ENCODE assay signal across 9 cellular contexts in genomic region chr13:98141938-98142426, GRCh38. TPM values are rescaled to one million over a fixed set of nuclear protein-coding genes. Genes with fewer than 3 reads are reported as not detected.
A peak's percentile ranks its signal among the peaks of the same experiment; 100 is the strongest.
DNase-seq lines count a peak whose midpoint lies in the region; ATAC-seq, FAIRE-seq and TF ChIP-seq lines count a peak whose summit lies in the region.
"Had no signal": no experiment of that assay in that cellular context is flagged by ENCODE, and none has a peak within 500 bp of the region (broad histone marks: within the 10 kb centered on the region; RNA-seq: fewer than 3 reads in every experiment).

No MANE protein-coding gene starts in this region.

- POLR2A ChIA-PET in HEK293T (lab: Yijun Ruan, JAX), result no interaction called here

- FAIRE-seq in H54 (lab: Jason Lieb, UNC), result no peak

- peak overlapping the region; percentile 66; the same call in 1 of the 2 replicates for H3K4me3 ChIP-seq in GM08714 (ENCODE audit: low read length)
- H3K4me3 ChIP-seq in right lobe of liver, result peak overlapping the region; percentile 65 to 84 (median 81)
- peak overlapping the region; percentile 62 for H3K4me3 ChIP-seq in upper lobe of right lung

- intact Hi-C loops in right lobe of liver (cut with DNase I), result no loop called here
- intact Hi-C loops in upper lobe of right lung (cut with DNase I), result no loop called here

- H3K9me3 ChIP-seq in right lobe of liver (no peaks in the 10 kb centered on the region), upper lobe of right lung (no peaks in the 10 kb centered on the region)

- peak overlapping the region; percentile 6 for H3K27ac ChIP-seq in caudate nucleus (ENCODE audit: low read depth, low read length)
- H3K27ac ChIP-seq in right lobe of liver, result peak overlapping the region; percentile 64 to 69 (median 66)
- peak overlapping the region; percentile 74 for H3K27ac ChIP-seq in upper lobe of right lung

- no peak for TF ChIP-seq CTCF in right lobe of liver (IDR thresholded peaks at IDR 0.05)
- TF ChIP-seq CTCF in upper lobe of right lung (IDR thresholded peaks at IDR 0.05), result no peak

- ATAC-seq in HG03135 (IDR thresholded peaks at IDR 0.05; ENCODE audit: unreplicated experiment), result peak; percentile 17
- peak; percentile 6 to 35 (median 14) for ATAC-seq in right lobe of liver
- peak; percentile 25 for ATAC-seq in upper lobe of right lung

- H3K27me3 ChIP-seq in right lobe of liver, result no peaks in the 10 kb centered on the region
- H3K27me3 ChIP-seq in upper lobe of right lung, result no peaks in the 10 kb centered on the region

- 19% methylated on average over 4 of the region's 22 CpGs for WGBS in right lobe of liver (ENCODE audit: insufficient coverage, low coverage, low lambda C conversion rate, missing lambda C conversion rate)

- TF ChIP-seq POLR2A in right lobe of liver (IDR thresholded peaks at IDR 0.05) (no peak), H54 (IDR thresholded peaks at IDR 0.05; ENCODE audit: low read depth, low read length) (no peak)

- H3K36me3 ChIP-seq in right lobe of liver (no peaks in the 10 kb centered on the region), upper lobe of right lung (no peaks in the 10 kb centered on the region)

- DNase-seq in caudate nucleus (lab: John Stamatoyannopoulos, UW) (no peak), right lobe of liver (peak; percentile 48 to 62 (median 54)), upper lobe of right lung (no peak), HEK293T (ENCODE audit: extremely low spot score) (no peak), H54 (ENCODE audit: insufficient read length, low spot score) (no peak)
- no peak for DNase-seq in stimulated activated CD4-positive, alpha-beta T cell treated with anti-CD3 and anti-CD28 coated beads, Interleukin-4, amount 100 ng/mL, for 4 hours

- H3K4me1 ChIP-seq in right lobe of liver (peaks cover 0 to 28% (median 10%) of the 10 kb centered on the region in 4 donors), upper lobe of right lung (peaks cover 18% of the 10 kb centered on the region)

- CTCF ChIA-PET in HEK293T (lab: Yijun Ruan, JAX), result no interaction called here

TF ChIP-seq in HEK293T, 16 proteins besides CTCF, POLR2A, EP300 and RAD21:
- TF ChIP-seq CTBP1 (IDR thresholded peaks at IDR 0.05; ENCODE audit: borderline replicate concordance), result no peak
- no peak for TF ChIP-seq PKNOX1 (IDR thresholded peaks at IDR 0.05)
- TF ChIP-seq BHLHE40 (IDR thresholded peaks at IDR 0.05; ENCODE audit: borderline replicate concordance), result no peak
- no peak for TF ChIP-seq ZNF384 (IDR thresholded peaks at IDR 0.05)

RNA-seq across cellular contexts. Expression of gene FARP1, which starts 0.9 kb away (rescaled TPM):
- total RNA-seq in right lobe of liver, result 100 to 1,000 TPM in 1 of 6 experiments, 10 to 100 TPM in 5; 44.9 to 104 (median 80.0) TPM
- total RNA-seq in upper lobe of right lung, result 95.9 TPM

RNA-seq across cellular contexts. Expression of gene RNF113B, which starts 35.1 kb away (rescaled TPM):
- not detected for total RNA-seq in right lobe of liver
- total RNA-seq in upper lobe of right lung, result not detected
- total RNA-seq: mononuclear cell had no signal

Comparison
In these comparisons a context has a peak if more than half of its experiments do, and no peak if none do; other contexts are left out.
1. DNase-seq: peak in right lobe of liver (3 of 3); none in caudate nucleus (0 of 61), upper lobe of right lung (single experiment), HEK293T (single experiment), stimulated activated CD4-positive, alpha-beta T cell treated with anti-CD3 and anti-CD28 coated beads, Interleukin-4, amount 100 ng/mL, for 4 hours (0 of 2) and H54 (single experiment).
2. H3K27ac ChIP-seq: peak in every context shown above with its lines; median percentile 74 in upper lobe of right lung; 66 in right lobe of liver; 6 in caudate nucleus.
3. Peak in every context shown above with its lines, with median percentiles within 50 percentile points of each other: H3K4me3 ChIP-seq and ATAC-seq.